ENCODE assay signal across 15 cellular contexts in the genomic region with DNA sequence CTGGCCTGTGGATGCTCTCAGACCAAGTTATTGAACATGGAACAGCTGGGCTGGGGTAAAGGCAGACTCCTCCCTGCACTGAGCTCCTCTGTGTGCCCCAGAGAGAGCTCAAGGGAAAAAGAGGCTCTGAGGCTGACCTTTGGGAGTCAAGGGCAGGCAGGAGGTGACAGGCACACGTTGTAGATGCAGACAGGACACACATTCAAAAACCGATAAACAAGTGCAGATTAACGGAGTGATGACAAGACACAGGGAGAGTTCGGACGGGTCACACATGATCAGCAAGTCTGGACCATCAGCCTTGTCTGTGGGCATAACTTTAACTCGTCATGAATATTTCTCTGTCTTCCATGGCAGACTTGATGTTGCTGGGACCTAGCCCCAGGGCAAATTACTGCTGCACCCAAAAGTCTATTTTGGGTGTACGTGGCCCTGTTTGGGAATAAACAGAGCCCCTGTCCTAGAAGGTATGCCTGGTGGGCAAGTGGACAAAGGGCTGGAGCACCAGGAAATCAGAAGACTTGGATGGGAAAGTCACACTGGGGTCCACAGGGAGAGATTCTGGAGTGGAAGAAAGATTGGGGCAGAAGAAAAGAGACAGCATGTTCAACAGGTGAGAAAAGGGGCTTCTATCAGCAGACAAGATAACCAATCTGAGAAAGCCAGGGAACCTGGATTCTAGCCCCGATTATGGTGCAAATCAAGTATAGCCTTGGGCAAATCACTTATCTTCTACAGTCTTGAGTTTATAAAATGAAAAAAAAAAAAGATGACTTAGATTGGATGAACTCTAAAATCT.
A peak's percentile ranks its signal among the peaks of the same experiment; 100 is the strongest.
DNase-seq lines count a peak whose midpoint lies in the region; ATAC-seq, FAIRE-seq and TF ChIP-seq lines count a peak whose summit lies in the region.
"Had no signal": no experiment of that assay in that cellular context is flagged by ENCODE, and none has a peak within 500 bp of the region (broad histone marks: within the 10 kb centered on the region; RNA-seq: fewer than 3 reads in every experiment).

No MANE protein-coding gene starts in this region.

- peak; percentile 4 to 53 (median 40) for ATAC-seq in heart left ventricle
- ATAC-seq in right cardiac atrium = peak; percentile 10 to 30
- ATAC-seq: HCT116 had no signal

- no peak overlapping the region for H3K27ac ChIP-seq in heart left ventricle
- no peak overlapping the region for H3K27ac ChIP-seq in astrocyte (ENCODE audit: low read depth, low read length)
- no peak overlapping the region for H3K27ac ChIP-seq in right cardiac atrium (ENCODE audit: low read length)
- H3K27ac ChIP-seq in osteoblast (ENCODE audit: low read depth, low read length) = no peak overlapping the region

- 54 to 60% (median 57%) methylated on average over 8 of the region's 8 CpGs for WGBS in heart left ventricle, 4 donors
- 65% methylated on average over 8 of the region's 8 CpGs for WGBS in right cardiac atrium

- DNase-seq in heart left ventricle = no peak
- DNase-seq in cardiac septum (ENCODE audit: low spot score) = no peak
- DNase-seq in astrocyte (ENCODE audit: low read depth) = no peak
- no peak for DNase-seq in right cardiac atrium
- DNase-seq in osteoblast (ENCODE audit: insufficient read length, low spot score, missing footprints) = no peak
- no peak for DNase-seq in NCI-H2029 (lab: John Stamatoyannopoulos, UW)
- no peak for DNase-seq in activated CD4-positive, alpha-beta T cell treated with anti-CD3 and anti-CD28 coated beads for 1 hour
- DNase-seq: ACHN, Caco-2 had no signal

- H4K20me1 ChIP-seq in astrocyte (ENCODE audit: insufficient read depth, low read length) (no peaks in the 10 kb centered on the region), osteoblast (ENCODE audit: insufficient read depth, low read length) (no peaks in the 10 kb centered on the region)

- H3K4me3 ChIP-seq in heart left ventricle (no peak overlapping the region), astrocyte (ENCODE audit: insufficient read depth, low read depth, low read length) (no peak overlapping the region), right cardiac atrium (ENCODE audit: low read length) (no peak overlapping the region), osteoblast (ENCODE audit: insufficient read depth, low read length) (no peak overlapping the region)

- peaks cover 33% of the 10 kb centered on the region for H3K4me1 Mint-ChIP-seq in astrocyte (ENCODE audit: low read depth, unreplicated experiment)
- H3K4me1 Mint-ChIP-seq: CD8-positive, alpha-beta memory T cell had no signal

- no peak overlapping the region for H2AFZ ChIP-seq in astrocyte (ENCODE audit: low read depth, low read length)
- H2AFZ ChIP-seq in osteoblast (ENCODE audit: low read length) = no peak overlapping the region

- H3K36me3 ChIP-seq in heart left ventricle = no peaks in the 10 kb centered on the region
- no peaks in the 10 kb centered on the region for H3K36me3 ChIP-seq in astrocyte (ENCODE audit: insufficient read depth, low read length)
- H3K36me3 ChIP-seq in osteoblast (ENCODE audit: insufficient read depth, low read length) = no peaks in the 10 kb centered on the region

- H3K4me2 ChIP-seq in astrocyte (ENCODE audit: low read length) (no peak overlapping the region), osteoblast (ENCODE audit: insufficient read depth, low read length) (no peak overlapping the region)

- H3K9ac ChIP-seq in astrocyte (ENCODE audit: low read length) = no peak overlapping the region

- H3K27me3 ChIP-seq in heart left ventricle (no peaks in the 10 kb centered on the region), astrocyte (ENCODE audit: insufficient read depth, low read length) (no peaks in the 10 kb centered on the region), right cardiac atrium (ENCODE audit: control insufficient read depth, insufficient read depth) (no peaks in the 10 kb centered on the region), osteoblast (ENCODE audit: insufficient read depth, low read length) (no peaks in the 10 kb centered on the region)

- peak overlapping the region; percentile 54 for H3K4me3 Mint-ChIP-seq in astrocyte (ENCODE audit: unreplicated experiment)
- H3K4me3 Mint-ChIP-seq: B cell; CD14-positive monocyte; CD8-positive, alpha-beta memory T cell had no signal

- intact Hi-C loops in heart left ventricle (cut with DNase I) = loop anchor here in 2 of 10 donors (5.0 kb wide), 2 partner anchors 53 to 68 kb away; no protein-coding TSS in a partner anchor
- intact Hi-C loops in cardiac septum (cut with DNase I) = no loop called here
- intact Hi-C loops in right cardiac atrium (cut with DNase I) = loop anchor here in 1 of 4 donors (10.0 kb wide), 1 partner anchor 64 kb away; no protein-coding TSS in a partner anchor

- no peaks in the 10 kb centered on the region for H3K9me3 Mint-ChIP-seq in astrocyte (ENCODE audit: unreplicated experiment)
- H3K9me3 Mint-ChIP-seq: CD14-positive monocyte; CD8-positive, alpha-beta memory T cell had no signal

- H3K36me3 Mint-ChIP-seq in astrocyte (ENCODE audit: low read depth, unreplicated experiment) = peaks cover 4% of the 10 kb centered on the region
- H3K36me3 Mint-ChIP-seq: CD14-positive monocyte; CD8-positive, alpha-beta memory T cell had no signal

- no peak for TF ChIP-seq CTCF in heart left ventricle (IDR thresholded peaks at IDR 0.05)
- no peak for TF ChIP-seq CTCF in astrocyte (IDR thresholded peaks at IDR 0.05; ENCODE audit: insufficient read depth, low read depth, low read length)
- no peak for TF ChIP-seq CTCF in osteoblast (IDR thresholded peaks at IDR 0.05; ENCODE audit: extremely low read depth, low read depth, low read length)

- peaks cover 26% of the 10 kb centered on the region for H3K27me3 Mint-ChIP-seq in astrocyte (ENCODE audit: low read depth, unreplicated experiment)

- H3K4me1 ChIP-seq in heart left ventricle = peaks cover 0 to 82% (median 38%) of the 10 kb centered on the region in 12 donors
- peaks cover 10% of the 10 kb centered on the region for H3K4me1 ChIP-seq in astrocyte (ENCODE audit: insufficient read depth, low read length)
- H3K4me1 ChIP-seq in right cardiac atrium (ENCODE audit: control insufficient read depth, insufficient read depth, low read length) = peaks cover 2% of the 10 kb centered on the region
- H3K4me1 ChIP-seq in osteoblast (ENCODE audit: insufficient read depth, low read length) = peaks cover 3% of the 10 kb centered on the region

- TF ChIP-seq POLR2A in heart left ventricle (IDR thresholded peaks at IDR 0.05) = no peak

- H3K79me2 ChIP-seq in astrocyte (ENCODE audit: insufficient read depth, low read length) (no peaks in the 10 kb centered on the region), osteoblast (ENCODE audit: insufficient read depth, low read length) (no peaks in the 10 kb centered on the region)

- no peaks in the 10 kb centered on the region for H3K9me3 ChIP-seq in heart left ventricle
- H3K9me3 ChIP-seq in astrocyte (ENCODE audit: insufficient read depth, low read depth, low read length) = no peaks in the 10 kb centered on the region
- H3K9me3 ChIP-seq in right cardiac atrium (ENCODE audit: control insufficient read depth, low read length) = no peaks in the 10 kb centered on the region
- H3K9me3 ChIP-seq in osteoblast (ENCODE audit: low read depth, low read length) = no peaks in the 10 kb centered on the region
- H3K9me3 ChIP-seq: Caco-2 had no signal

- H3K27ac Mint-ChIP-seq in astrocyte (ENCODE audit: unreplicated experiment) = peak overlapping the region; percentile 26
- H3K27ac Mint-ChIP-seq: B cell; CD14-positive monocyte; CD8-positive, alpha-beta memory T cell had no signal

- no peak for FAIRE-seq in astrocyte (lab: Jason Lieb, UNC)
- FAIRE-seq: GM12892, H54 had no signal
